ENCODE assay signal across 20 cellular contexts in genomic region chr20:20229595-20229994, GRCh38.
DNase-seq lines count a peak whose midpoint lies in the region; ATAC-seq and TF ChIP-seq lines count a peak whose summit lies in the region.
"Had no signal": no experiment of that assay in that cellular context is flagged by ENCODE, and none has a peak within 500 bp of the region (broad histone marks: within the 10 kb centered on the region; RNA-seq: fewer than 3 reads in every experiment).

No MANE protein-coding gene starts in this region.

- WGBS in heart left ventricle, 4 donors, result 54 to 80% (median 70%) methylated on average over 5 of the region's 5 CpGs

- H3K27me3 ChIP-seq in heart left ventricle (peaks cover 0 to 3% (median 0%) of the 10 kb centered on the region in 9 donors), right atrium auricular region (no peaks in the 10 kb centered on the region), RWPE2 (ENCODE audit: insufficient read depth, poor library complexity, severe bottlenecking) (no peaks in the 10 kb centered on the region), thoracic aorta (replicated peaks; ENCODE audit: insufficient read depth) (no peaks in the 10 kb centered on the region)
- H3K27me3 ChIP-seq: BLaER1 treated with 17β-estradiol and CSF1 and Interleukin-3, amounts not matched to agents 10 nM and 100 nM; right lobe of liver had no signal

- TF ChIP-seq POLR2A in heart left ventricle (IDR thresholded peaks at IDR 0.05), result no peak

- peaks cover 0 to 20% (median 5%) of the 10 kb centered on the region in 12 donors for H3K9me3 ChIP-seq in heart left ventricle
- peaks cover 0 to 8% of the 10 kb centered on the region in 2 donors for H3K9me3 ChIP-seq in right atrium auricular region
- no peaks in the 10 kb centered on the region for H3K9me3 ChIP-seq in RWPE2 (ENCODE audit: severe bottlenecking)
- no peaks in the 10 kb centered on the region for H3K9me3 ChIP-seq in thoracic aorta
- H3K9me3 ChIP-seq: right lobe of liver, upper lobe of right lung had no signal

- no peak overlapping the region for H3K4me3 ChIP-seq in heart left ventricle
- no peak overlapping the region for H3K4me3 ChIP-seq in right atrium auricular region
- no peak overlapping the region for H3K4me3 ChIP-seq in RWPE2 (ENCODE audit: severe bottlenecking)
- no peak overlapping the region for H3K4me3 ChIP-seq in thoracic aorta
- H3K4me3 ChIP-seq: BLaER1 treated with 17β-estradiol and CSF1 and Interleukin-3, amounts not matched to agents 10 nM and 100 nM; right lobe of liver; upper lobe of right lung had no signal

- H3K27ac ChIP-seq in heart left ventricle, result peak overlapping the region in 7 of 12 donors; percentile 24 to 69 (median 56)
- no peak overlapping the region for H3K27ac ChIP-seq in right atrium auricular region
- H3K27ac ChIP-seq in RWPE2 (ENCODE audit: poor library complexity, severe bottlenecking), result no peak overlapping the region
- peak overlapping the region; percentile 7 to 66 for H3K27ac ChIP-seq in thoracic aorta
- H3K27ac ChIP-seq: right lobe of liver, upper lobe of right lung had no signal

- no peaks in the 10 kb centered on the region for H3K36me3 ChIP-seq in heart left ventricle
- H3K36me3 ChIP-seq in right atrium auricular region, result no peaks in the 10 kb centered on the region
- H3K36me3 ChIP-seq in RWPE2 (ENCODE audit: low read depth), result no peaks in the 10 kb centered on the region
- H3K36me3 ChIP-seq in thoracic aorta, result no peaks in the 10 kb centered on the region
- H3K36me3 ChIP-seq: BLaER1 treated with 17β-estradiol and CSF1 and Interleukin-3, amounts not matched to agents 10 nM and 100 nM; right lobe of liver; upper lobe of right lung had no signal

- no peak for TF ChIP-seq CTCF in heart left ventricle (IDR thresholded peaks at IDR 0.05)
- no peak for TF ChIP-seq CTCF in right atrium auricular region (IDR thresholded peaks at IDR 0.05)
- no peak for TF ChIP-seq CTCF in RWPE2 (IDR thresholded peaks at IDR 0.05; ENCODE audit: poor library complexity, severe bottlenecking)
- TF ChIP-seq CTCF in thoracic aorta (IDR thresholded peaks at IDR 0.05), result no peak

- peak in 2 of 4 donors; percentile 36 to 39 for ATAC-seq in heart left ventricle
- ATAC-seq in HG03565 (IDR thresholded peaks at IDR 0.05; ENCODE audit: unreplicated experiment), result peak; percentile 49
- peak; percentile 59; the same call in 1 of the 3 replicates for ATAC-seq in RWPE2 (ENCODE audit: low read depth)
- ATAC-seq in thoracic aorta (ENCODE audit: insufficient number of reproducible peaks, low FRiP score, low read depth), result no peak
- no peak for ATAC-seq in sciatic nerve
- no peak for ATAC-seq in HG02840 (IDR thresholded peaks at IDR 0.05; ENCODE audit: low FRiP score, unreplicated experiment)
- ATAC-seq: activated CD8-positive, alpha-beta memory T cell treated with anti-CD3 and anti-CD28 coated beads, Interleukin-2, amount 10 ng/mL, durations not matched to agents 7 days and 5 days; naive thymus-derived CD4-positive, alpha-beta T cell; right lobe of liver; upper lobe of right lung had no signal

- DNase-seq in heart left ventricle (no peak), right atrium auricular region (ENCODE audit: low spot score) (no peak), RWPE2 (ENCODE audit: low spot score) (no peak), thoracic aorta (ENCODE audit: low spot score) (no peak), sciatic nerve (ENCODE audit: low spot score) (no peak), AG08395 (ENCODE audit: low spot score) (no peak)
- DNase-seq: activated CD4-positive, alpha-beta T cell treated with anti-CD3 and anti-CD28 coated beads for 1 hour; activated CD8-positive, alpha-beta memory T cell treated with anti-CD3 and anti-CD28 coated beads, Interleukin-2, amount 10 ng/mL, durations not matched to agents 7 days and 5 days; Calu3; cortex of kidney; EL; hippocampal formation; naive thymus-derived CD4-positive, alpha-beta T cell; NCI-H774; right lobe of liver; RPMI8226; upper lobe of right lung had no signal

- peaks cover 0 to 21% (median 2%) of the 10 kb centered on the region in 12 donors for H3K4me1 ChIP-seq in heart left ventricle
- no peaks in the 10 kb centered on the region for H3K4me1 ChIP-seq in right atrium auricular region
- no peaks in the 10 kb centered on the region for H3K4me1 ChIP-seq in RWPE2 (ENCODE audit: insufficient read depth, poor library complexity, severe bottlenecking)
- peaks cover 0 to 36% of the 10 kb centered on the region in 2 donors for H3K4me1 ChIP-seq in thoracic aorta (ENCODE audit: control insufficient read depth in 1 of 2, low read depth in 2 of 2)
- H3K4me1 ChIP-seq: right lobe of liver, upper lobe of right lung had no signal

- intact Hi-C loops in heart left ventricle (cut with DNase I) (no loop called here), sciatic nerve (cut with DNase I) (no loop called here)

Comparison
In these comparisons a context has a peak if more than half of its experiments do, and no peak if none do; other contexts are left out.
1. H3K27ac ChIP-seq: peak in heart left ventricle (7 of 12) and thoracic aorta (2 of 2); none in right atrium auricular region (0 of 2) and RWPE2 (single experiment).
2. ATAC-seq: peak in HG03565 (single experiment) and RWPE2 (single experiment); none in thoracic aorta (single experiment), sciatic nerve (single experiment) and HG02840 (single experiment).